In the genomic region with DNA sequence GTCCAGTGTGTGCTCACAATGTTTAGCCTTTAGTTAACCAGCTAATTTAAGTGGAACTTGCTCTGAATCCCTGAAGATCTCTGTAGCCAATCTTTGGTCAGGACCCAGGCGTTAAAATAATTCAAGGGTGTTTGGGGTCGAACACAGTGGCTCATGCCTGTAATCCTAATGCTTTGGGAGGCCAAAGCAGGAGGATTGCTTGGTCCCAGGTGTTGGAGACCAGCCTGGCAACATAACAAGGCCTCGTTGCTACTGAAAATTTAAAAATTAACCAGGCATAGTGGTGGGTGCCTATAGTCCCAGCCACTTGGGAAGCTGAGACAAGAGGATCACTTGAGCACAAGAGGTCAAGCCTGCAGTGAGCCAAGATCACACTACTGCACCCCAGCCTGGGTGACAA, we compare ENCODE assay signal across 29 cellular contexts.
"Had no signal": no experiment of that assay in that cellular context is flagged by ENCODE, and none has a peak within 500 bp of the region (broad histone marks: within the 10 kb centered on the region; RNA-seq: fewer than 3 reads in every experiment).

No MANE protein-coding gene starts in this region.

- H3K4me3 Mint-ChIP-seq: dendritic cell treated with granulocyte-macrophage colony-stimulating factor and Interleukin-4, amounts not matched to agents 40 ng/mL and 50 ng/mL, for 4 days; effector memory CD8-positive, alpha-beta T cell; endodermal cell; immature natural killer cell; mesothelial cell of epicardium; naive B cell had no signal

- H3K36me3 Mint-ChIP-seq: immature natural killer cell, naive B cell had no signal

- H2AFZ ChIP-seq: hepatocyte had no signal

- DNase-seq: colonic mucosa; cortex of kidney; effector CD8-positive, alpha-beta T cell; effector memory CD8-positive, alpha-beta T cell; endodermal cell; erythroblast; esophagus squamous epithelium; foreskin fibroblast; foreskin melanocyte; gastrocnemius medialis; heart left ventricle; hypothalamus; immature natural killer cell; islet precursor cell; kidney; kidney glomerular epithelial cell; left colon; left ventricle myocardium superior; lower lobe of right lung; mesenchymal stem cell; mucosa of descending colon; naive B cell had no signal

- H3K4me3 ChIP-seq: colonic mucosa, esophagus squamous epithelium, gastrocnemius medialis, heart left ventricle, hepatocyte, lower lobe of right lung, mucosa of descending colon had no signal

- H3K79me2 ChIP-seq: hepatocyte had no signal

- H3K36me3 ChIP-seq: colonic mucosa, gastrocnemius medialis, lower lobe of right lung had no signal

- H3K27ac ChIP-seq: colonic mucosa, epithelial cell of prostate, esophagus squamous epithelium, gastrocnemius medialis, heart left ventricle, hepatocyte, lower lobe of right lung had no signal

- H3K4me1 Mint-ChIP-seq: immature natural killer cell, naive B cell had no signal

- H3K27ac Mint-ChIP-seq: dendritic cell treated with granulocyte-macrophage colony-stimulating factor and Interleukin-4, amounts not matched to agents 40 ng/mL and 50 ng/mL, for 4 days; effector memory CD8-positive, alpha-beta T cell; immature natural killer cell; mesothelial cell of epicardium; naive B cell had no signal

- H3K27me3 ChIP-seq: colonic mucosa, esophagus squamous epithelium, gastrocnemius medialis, heart left ventricle, hepatocyte had no signal

- ATAC-seq: effector memory CD8-positive, alpha-beta T cell; esophagus mucosa; gastrocnemius medialis; heart left ventricle; left colon; left lobe of liver; left ventricle myocardium superior; lower lobe of right lung; mucosa of descending colon had no signal

- H3K9me3 Mint-ChIP-seq: dendritic cell treated with granulocyte-macrophage colony-stimulating factor and Interleukin-4, amounts not matched to agents 40 ng/mL and 50 ng/mL, for 4 days; effector memory CD8-positive, alpha-beta T cell; endodermal cell; immature natural killer cell; mesothelial cell of epicardium; naive B cell had no signal

- H3K4me1 ChIP-seq: colonic mucosa, esophagus squamous epithelium, gastrocnemius medialis, lower lobe of right lung had no signal

- H3K9me3 ChIP-seq: colonic mucosa, esophagus squamous epithelium, gastrocnemius medialis, heart left ventricle, lower lobe of right lung, mucosa of descending colon had no signal

- H3K4me2 ChIP-seq: hepatocyte had no signal

- FAIRE-seq: endometrium, kidney had no signal

- H3K27me3 Mint-ChIP-seq: dendritic cell treated with granulocyte-macrophage colony-stimulating factor and Interleukin-4, amounts not matched to agents 40 ng/mL and 50 ng/mL, for 4 days; effector memory CD8-positive, alpha-beta T cell; naive B cell had no signal
